ENCODE assay signal across 8 cellular contexts in the genomic region with DNA sequence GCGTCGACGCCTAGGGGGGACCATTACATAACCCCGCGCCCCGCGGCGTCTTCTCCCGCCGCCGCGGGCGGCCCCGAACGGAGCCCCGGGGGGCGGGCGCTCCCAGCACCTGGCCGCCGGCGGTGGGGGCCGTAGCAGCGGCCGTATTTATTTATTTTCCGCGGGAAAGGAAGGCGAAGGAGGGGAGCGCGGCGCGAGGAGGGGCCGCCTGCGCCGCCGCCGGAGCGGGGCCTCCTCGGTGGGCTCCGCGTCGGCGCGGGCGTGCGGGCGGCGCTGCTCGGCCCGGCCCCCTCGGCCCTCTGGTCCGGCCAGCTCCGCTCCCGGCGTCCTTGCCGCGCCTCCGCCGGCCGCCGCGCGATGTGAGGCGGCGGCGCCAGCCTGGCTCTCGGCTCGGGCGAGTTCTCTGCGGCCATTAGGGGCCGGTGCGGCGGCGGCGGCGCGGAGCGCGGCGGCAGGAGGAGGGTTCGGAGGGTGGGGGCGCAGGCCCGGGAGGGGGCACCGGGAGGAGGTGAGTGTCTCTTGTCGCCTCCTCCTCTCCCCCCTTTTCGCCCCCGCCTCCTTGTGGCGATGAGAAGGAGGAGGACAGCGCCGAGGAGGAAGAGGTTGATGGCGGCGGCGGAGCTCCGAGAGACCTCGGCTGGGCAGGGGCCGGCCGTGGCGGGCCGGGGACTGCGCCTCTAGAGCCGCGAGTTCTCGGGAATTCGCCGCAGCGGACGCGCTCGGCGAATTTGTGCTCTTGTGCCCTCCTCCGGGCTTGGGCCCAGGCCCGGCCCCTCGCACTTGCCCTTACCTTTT. TPM values are rescaled to one million over a fixed set of nuclear protein-coding genes. Genes with fewer than 3 reads are reported as not detected.
DNase-seq lines count a peak whose midpoint lies in the region; ATAC-seq and TF ChIP-seq lines count a peak whose summit lies in the region.

A gene (plus strand): TSS at position 570 of the 795 bp plus-strand sequence. CDS start 413 bp downstream, outside the sequence.

- no peaks in the 10 kb centered on the region for H3K27me3 ChIP-seq in left lung

- peaks cover 15 to 39% of the 10 kb centered on the region in 2 donors for H3K4me1 ChIP-seq in left lung

- DNase-seq in 8988T, result peak; percentile 61
- DNase-seq in NCI-H226, result peak; percentile 37
- peak; percentile 90 for DNase-seq in activated CD4-positive, alpha-beta T cell treated with anti-CD3 and anti-CD28 coated beads, Interleukin-2, amount 10 ng/mL, durations not matched to agents 7 days and 5 days
- DNase-seq in coronary artery (ENCODE audit: low spot score), result peak; percentile 89
- DNase-seq in left lung, result peak; percentile 92 to 95
- peak; percentile 67 to 69 for DNase-seq in stimulated activated CD4-positive, alpha-beta T cell treated with anti-CD3 and anti-CD28 coated beads, Interleukin-2, amount 100 ng/mL, for 48 hours

- H3K4me3 Mint-ChIP-seq in activated CD4-positive, alpha-beta T cell treated with anti-CD3 and anti-CD28 coated beads, Interleukin-2, amount 10 ng/mL, durations not matched to agents 7 days and 5 days, result peak within 1 kb of the TSS; percentile 92

- peak within 1 kb of the TSS; percentile 99 for H3K27ac Mint-ChIP-seq in activated CD4-positive, alpha-beta T cell treated with anti-CD3 and anti-CD28 coated beads, Interleukin-2, amount 10 ng/mL, durations not matched to agents 7 days and 5 days

- H3K27ac ChIP-seq in coronary artery (peak within 1 kb of the TSS; percentile 100), left lung (peak within 1 kb of the TSS; percentile 100)

- H3K27me3 Mint-ChIP-seq in activated CD4-positive, alpha-beta T cell treated with anti-CD3 and anti-CD28 coated beads, Interleukin-2, amount 10 ng/mL, durations not matched to agents 7 days and 5 days, result no peaks in the 10 kb centered on the region

- H3K4me3 ChIP-seq in coronary artery (peak within 1 kb of the TSS; percentile 96), left lung (peak within 1 kb of the TSS; percentile 82 to 91)

- peaks cover 28% of the 10 kb centered on the region for H3K36me3 Mint-ChIP-seq in activated CD4-positive, alpha-beta T cell treated with anti-CD3 and anti-CD28 coated beads, Interleukin-2, amount 10 ng/mL, durations not matched to agents 7 days and 5 days (ENCODE audit: low read depth)

- peaks cover 33% of the 10 kb centered on the region for H3K4me1 Mint-ChIP-seq in activated CD4-positive, alpha-beta T cell treated with anti-CD3 and anti-CD28 coated beads, Interleukin-2, amount 10 ng/mL, durations not matched to agents 7 days and 5 days

- H3K9me3 ChIP-seq in left lung, result no peaks in the 10 kb centered on the region

- peak; percentile 76 for TF ChIP-seq POLR2A in GM15510 (IDR thresholded peaks at IDR 0.05; ENCODE audit: borderline replicate concordance, extremely low read depth, insufficient read length)

- POLR2A ChIA-PET in activated CD4-positive, alpha-beta T cell treated with anti-CD3 and anti-CD28 coated beads, Interleukin-2, amount 10 ng/mL, durations not matched to agents 7 days and 5 days (lab: Charles Lee), result interaction anchor here (0.5 to 2.3 kb wide), 5 partner anchors 70 to 614 kb away, joined by 3 to 9 read pairs (median 3); a partner anchor contains a TSS

- H3K9me3 Mint-ChIP-seq in activated CD4-positive, alpha-beta T cell treated with anti-CD3 and anti-CD28 coated beads, Interleukin-2, amount 10 ng/mL, durations not matched to agents 7 days and 5 days, result no peaks in the 10 kb centered on the region

- ATAC-seq in HG02885 (IDR thresholded peaks at IDR 0.05; ENCODE audit: poor library complexity, unreplicated experiment), result peak; percentile 35
- ATAC-seq in left lung, result peak; percentile 63

- CTCF ChIA-PET in activated CD4-positive, alpha-beta T cell treated with anti-CD3 and anti-CD28 coated beads, Interleukin-2, amount 10 ng/mL, durations not matched to agents 7 days and 5 days (lab: Charles Lee), result interaction anchor here (0.7 to 1.6 kb wide), 6 partner anchors 11 to 170 kb away, joined by 3 to 6 read pairs (median 4); no protein-coding TSS in a partner anchor

- no peak for TF ChIP-seq CTCF in coronary artery (IDR thresholded peaks at IDR 0.05)
- peak in 1 of 2 donors; percentile 52 for TF ChIP-seq CTCF in left lung (IDR thresholded peaks at IDR 0.05)

- intact Hi-C loops in left lung (cut with DNase I), result loop anchor here in 1 of 2 donors (10.0 kb wide), 1 partner anchor 137 kb away; a partner anchor contains a TSS

- H3K36me3 ChIP-seq in left lung, result no peaks in the 10 kb centered on the region

RNA-seq across cellular contexts. Expression of the gene that starts here (rescaled TPM):
- 10 to 100 TPM; 78.7 to 79.2 TPM for total RNA-seq in activated CD4-positive, alpha-beta T cell treated with anti-CD3 and anti-CD28 coated beads, Interleukin-2, amount 10 ng/mL, durations not matched to agents 7 days and 5 days
- 10 to 100 TPM; 63.3 to 73.8 TPM for total RNA-seq in left lung

Comparison
In these comparisons a context has a peak if more than half of its experiments do, and no peak if none do; other contexts are left out.
1. Peak in every context shown above with its lines: DNase-seq, ATAC-seq, H3K4me3 ChIP-seq and H3K27ac ChIP-seq.
2. DNase-seq: peak in every context shown above with its lines; median percentile 94 in left lung; 90 in activated CD4-positive, alpha-beta T cell treated with anti-CD3 and anti-CD28 coated beads, Interleukin-2, amount 10 ng/mL, durations not matched to agents 7 days and 5 days; 89 in coronary artery; 68 in stimulated activated CD4-positive, alpha-beta T cell treated with anti-CD3 and anti-CD28 coated beads, Interleukin-2, amount 100 ng/mL, for 48 hours; 61 in 8988T; 37 in NCI-H226.